Comparison of ENCODE assay signal across 8 cellular contexts in the genomic region with DNA sequence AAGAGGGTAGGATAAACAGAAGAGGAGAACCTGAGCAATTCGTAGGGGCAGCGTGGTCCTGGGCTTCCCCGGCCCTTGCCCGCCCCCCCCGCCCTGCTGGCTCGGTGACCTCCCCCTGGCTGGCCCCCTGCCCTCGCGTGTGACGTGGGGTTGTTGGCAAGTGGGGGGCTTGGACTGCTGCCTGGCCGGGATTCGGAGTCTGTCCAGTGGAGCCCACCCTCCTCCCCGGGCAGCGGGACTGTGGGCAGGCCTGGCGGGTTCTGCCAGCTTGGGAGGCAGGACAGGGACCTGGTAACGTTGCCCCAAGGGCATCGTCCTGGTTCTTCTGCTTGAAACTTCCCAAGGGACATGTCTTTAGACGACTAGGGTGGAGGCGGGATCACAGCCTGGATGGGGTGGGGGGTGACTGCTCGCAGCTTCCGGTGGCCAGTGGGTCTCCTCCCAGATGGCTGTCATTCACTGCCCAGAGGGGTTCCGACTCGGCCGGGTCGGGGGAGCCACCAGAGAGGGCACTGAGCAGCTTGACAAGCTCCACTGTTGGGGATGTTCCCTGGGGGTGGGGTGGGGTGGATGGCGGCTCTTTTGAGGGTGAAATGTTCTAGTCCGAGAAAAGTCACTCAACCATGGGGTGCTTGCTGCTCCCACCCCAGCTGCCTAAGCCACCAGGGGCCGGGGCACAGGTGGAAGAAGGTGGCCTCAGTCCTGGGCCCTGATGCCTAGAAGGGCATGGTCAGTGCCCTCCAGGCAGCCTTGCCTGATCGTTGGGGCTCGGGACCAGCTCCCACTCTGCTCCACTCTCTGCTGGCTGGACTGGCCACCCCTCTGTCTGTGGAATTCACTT. TPM values are rescaled to one million over a fixed set of nuclear protein-coding genes. Genes with fewer than 3 reads are reported as not detected.
DNase-seq lines count a peak whose midpoint lies in the region; ATAC-seq and TF ChIP-seq lines count a peak whose summit lies in the region.

No MANE protein-coding gene starts in this region.

- peak overlapping the region in 5 of 7 donors; percentile 24 to 70 (median 61) for H3K27ac Mint-ChIP-seq in CD4-positive, alpha-beta memory T cell
- no peak overlapping the region for H3K27ac Mint-ChIP-seq in osteocyte (ENCODE audit: unreplicated experiment)

- no peaks in the 10 kb centered on the region for H4K20me1 ChIP-seq in fibroblast of lung (ENCODE audit: control insufficient read depth, extremely low read depth, insufficient read depth, low read length)

- TF ChIP-seq CTCF in VCaP (conservative IDR thresholded peaks at IDR 0.05) (no peak), fibroblast of lung (conservative IDR thresholded peaks at IDR 0.05 in 1 of 2, IDR thresholded peaks at IDR 0.05 in 1 of 2; ENCODE audit: low read depth in 1 of 2, low read length in 2 of 2) (no peak), osteocyte (IDR thresholded peaks at IDR 0.05) (no peak)

- H3K27ac ChIP-seq in CD4-positive, alpha-beta memory T cell (ENCODE audit: low read depth, low read length), result peak overlapping the region; percentile 30
- peak overlapping the region; percentile 76; the same call in 1 of the 2 replicates for H3K27ac ChIP-seq in VCaP
- no peak overlapping the region for H3K27ac ChIP-seq in fibroblast of lung (ENCODE audit: insufficient read depth, low read length)

- H3K27me3 ChIP-seq in CD4-positive, alpha-beta memory T cell (ENCODE audit: insufficient read depth, low read length), result no peaks in the 10 kb centered on the region
- no peaks in the 10 kb centered on the region for H3K27me3 ChIP-seq in fibroblast of lung (ENCODE audit: control insufficient read depth, insufficient read depth, low read length)

- no peaks in the 10 kb centered on the region for H3K27me3 Mint-ChIP-seq in CD4-positive, alpha-beta memory T cell
- H3K27me3 Mint-ChIP-seq in osteocyte (ENCODE audit: unreplicated experiment), result no peaks in the 10 kb centered on the region

- H3K9me3 ChIP-seq in CD4-positive, alpha-beta memory T cell (ENCODE audit: control insufficient read depth in 1 of 2, low read length in 2 of 2), result no peaks in the 10 kb centered on the region
- no peaks in the 10 kb centered on the region for H3K9me3 ChIP-seq in fibroblast of lung (ENCODE audit: control insufficient read depth, insufficient read depth, low read depth, low read length)

- peak overlapping the region; percentile 75 for H3K4me2 ChIP-seq in fibroblast of lung (ENCODE audit: extremely low read depth, insufficient read depth, low read length)

- H3K36me3 Mint-ChIP-seq in CD4-positive, alpha-beta memory T cell, result no peaks in the 10 kb centered on the region
- H3K36me3 Mint-ChIP-seq in osteocyte (ENCODE audit: unreplicated experiment), result no peaks in the 10 kb centered on the region

- no peaks in the 10 kb centered on the region for H3K36me3 ChIP-seq in CD4-positive, alpha-beta memory T cell (ENCODE audit: insufficient read depth, low read length)
- no peaks in the 10 kb centered on the region for H3K36me3 ChIP-seq in fibroblast of lung (ENCODE audit: control insufficient read depth, insufficient read depth, low read length)

- no peaks in the 10 kb centered on the region for H3K9me3 Mint-ChIP-seq in CD4-positive, alpha-beta memory T cell
- no peaks in the 10 kb centered on the region for H3K9me3 Mint-ChIP-seq in osteocyte (ENCODE audit: unreplicated experiment)

- no peak overlapping the region for H3K4me3 ChIP-seq in CD4-positive, alpha-beta memory T cell (ENCODE audit: low read length in 2 of 2)
- H3K4me3 ChIP-seq in fibroblast of lung (replicated peaks in 1 of 4; ENCODE audit: control extremely low read depth in 1 of 4, insufficient read depth in 1 of 4, low read depth in 3 of 4, low read length in 4 of 4), result peak overlapping the region in 3 of 4 experiments; percentile 10 to 54 (median 43)

- no peak for DNase-seq in CD4-positive, alpha-beta memory T cell
- no peak for DNase-seq in fibroblast of lung (ENCODE audit: low read depth in 2 of 2)
- DNase-seq in osteocyte (ENCODE audit: extremely low spot score, unreplicated experiment), result peak; percentile 84
- no peak for DNase-seq in AG08396 (ENCODE audit: low spot score)
- DNase-seq in AG08395 (ENCODE audit: low spot score), result no peak

- H3K9ac ChIP-seq in fibroblast of lung (ENCODE audit: insufficient read depth, low read length), result peak overlapping the region; percentile 78

- intact Hi-C loops in CD4-positive, alpha-beta memory T cell (cut with micrococcal nuclease), result loop anchor here (5.0 to 10.0 kb wide), 2 partner anchors 228 to 1524 kb away; partner anchors contain the start of gene UGGT1

- ATAC-seq in HG02571 (IDR thresholded peaks at IDR 0.05; ENCODE audit: unreplicated experiment) (no peak), HG02981 (IDR thresholded peaks at IDR 0.05; ENCODE audit: unreplicated experiment) (no peak)

- no peak overlapping the region for H2AFZ ChIP-seq in fibroblast of lung (ENCODE audit: low read length)

- POLR2A ChIA-PET in CD4-positive, alpha-beta memory T cell (lab: Charles Lee; ENCODE audit: partially characterized antibody), result no interaction called here

- peaks cover 6 to 15% (median 10%) of the 10 kb centered on the region in 4 donors for H3K4me1 Mint-ChIP-seq in CD4-positive, alpha-beta memory T cell
- H3K4me1 Mint-ChIP-seq in osteocyte (ENCODE audit: unreplicated experiment), result peaks cover 28% of the 10 kb centered on the region

- peak overlapping the region; percentile 51 to 81 (median 74) for H3K4me3 Mint-ChIP-seq in CD4-positive, alpha-beta memory T cell
- peak overlapping the region; percentile 44 for H3K4me3 Mint-ChIP-seq in osteocyte (ENCODE audit: unreplicated experiment)

- H3K79me2 ChIP-seq in fibroblast of lung (ENCODE audit: control insufficient read depth, insufficient read depth, low read length), result no peaks in the 10 kb centered on the region

- CTCF ChIA-PET in CD4-positive, alpha-beta memory T cell (lab: Charles Lee; ENCODE audit: partially characterized antibody), result interaction anchor here (1.0 kb wide), 1 partner anchor 21 kb away, joined by 3 read pairs; no protein-coding TSS in a partner anchor

- peaks cover 13% of the 10 kb centered on the region for H3K4me1 ChIP-seq in CD4-positive, alpha-beta memory T cell (ENCODE audit: insufficient read depth, low read length)
- H3K4me1 ChIP-seq in fibroblast of lung (ENCODE audit: control insufficient read depth, extremely low read depth, insufficient read depth, low read length), result peaks cover 5% of the 10 kb centered on the region

RNA-seq across cellular contexts. Expression of gene HS6ST1, which starts 4.2 kb away (rescaled TPM):
- total RNA-seq in CD4-positive, alpha-beta memory T cell, result 10 to 100 TPM; 12.4 to 13.3 TPM
- polyA plus RNA-seq in CD4-positive, alpha-beta memory T cell, result 1 to 10 TPM; 1.2 to 4.4 TPM
- 26.7 and 59.9 TPM in 2 replicates for total RNA-seq in fibroblast of lung
- 16.1 and 16.6 TPM in 2 replicates for polyA plus RNA-seq in fibroblast of lung
- 37.2 and 37.3 TPM in 2 replicates for polyA plus RNA-seq in fibroblast of lung (2012)
- polyA minus RNA-seq in fibroblast of lung (ENCODE audit: low replicate concordance), result 31.5 and 35.7 TPM in 2 replicates
- total RNA-seq in osteocyte, result 42.6 and 43.0 TPM in 2 replicates

Comparison
In these comparisons a context has a peak if more than half of its experiments do, and no peak if none do; other contexts are left out.
1. H3K4me3 ChIP-seq: peak in fibroblast of lung (3 of 4); none in CD4-positive, alpha-beta memory T cell (0 of 2).